12 cellular contexts compared by ENCODE assay signal in the genomic region with DNA sequence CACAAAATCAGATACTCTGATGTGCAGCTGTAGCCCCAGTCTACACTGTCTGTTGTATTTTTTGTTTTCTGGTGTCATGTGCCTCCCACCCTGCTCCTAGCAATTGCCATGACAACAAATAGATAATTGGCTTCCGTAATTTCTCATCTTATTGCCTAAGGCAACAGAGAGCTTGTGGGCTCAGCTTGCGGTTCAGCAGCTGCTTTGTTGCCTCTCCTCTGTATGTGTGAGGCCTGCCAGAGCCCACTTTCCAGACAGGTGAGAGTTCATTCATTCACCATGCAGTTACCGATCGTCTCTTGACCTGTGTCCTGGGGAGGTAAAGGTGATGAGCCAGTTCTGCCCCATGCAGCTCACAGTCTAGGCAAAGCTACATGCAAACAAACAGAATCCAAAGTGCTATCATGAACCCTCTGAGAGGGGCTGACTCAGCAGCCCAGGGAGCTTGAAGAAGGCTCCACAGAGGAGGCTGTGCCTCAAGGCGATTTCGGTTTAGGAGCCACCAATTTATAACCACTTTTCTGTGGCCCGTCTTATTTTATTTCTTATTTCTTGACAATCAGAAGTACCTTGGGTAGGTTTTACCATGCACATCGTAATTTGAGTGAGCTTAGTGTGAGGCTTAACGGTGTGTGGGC. TPM values are rescaled to one million over a fixed set of nuclear protein-coding genes. Genes with fewer than 3 reads are reported as not detected.
DNase-seq lines count a peak whose midpoint lies in the region; ATAC-seq and TF ChIP-seq lines count a peak whose summit lies in the region.
"Had no signal": no experiment of that assay in that cellular context is flagged by ENCODE, and none has a peak within 500 bp of the region (broad histone marks: within the 10 kb centered on the region; RNA-seq: fewer than 3 reads in every experiment).

No MANE protein-coding gene starts in this region.

- H3K4me3 Mint-ChIP-seq in glutamatergic neuron (ENCODE audit: unreplicated experiment): peak overlapping the region; percentile 18

- WGBS in lower leg skin, 2 donors: 80 to 83% methylated on average over 9 of the region's 9 CpGs
- WGBS in smooth muscle cell (ENCODE audit: low lambda C conversion rate): 89% methylated on average over 9 of the region's 9 CpGs

- no peak for TF ChIP-seq POLR2A in lower leg skin (IDR thresholded peaks at IDR 0.05)

- H3K4me1 Mint-ChIP-seq in glutamatergic neuron (ENCODE audit: low read depth, unreplicated experiment): peaks cover 21% of the 10 kb centered on the region

- no peak for TF ChIP-seq CTCF in glutamatergic neuron (IDR thresholded peaks at IDR 0.05; ENCODE audit: partially characterized antibody, unreplicated experiment)
- TF ChIP-seq CTCF in lower leg skin (IDR thresholded peaks at IDR 0.05): no peak
- TF ChIP-seq CTCF in smooth muscle cell (IDR thresholded peaks at IDR 0.05; ENCODE audit: borderline replicate concordance, insufficient read depth, poor library complexity, severe bottlenecking): no peak

- peaks cover 2% of the 10 kb centered on the region for H3K9me3 Mint-ChIP-seq in glutamatergic neuron (ENCODE audit: unreplicated experiment)

- H3K27me3 ChIP-seq in smooth muscle cell (ENCODE audit: low read depth): no peaks in the 10 kb centered on the region
- H3K27me3 ChIP-seq: sigmoid colon had no signal

- peaks cover 6% of the 10 kb centered on the region for H3K4me1 ChIP-seq in smooth muscle cell (ENCODE audit: low read depth)

- no peak overlapping the region for H3K27ac ChIP-seq in smooth muscle cell (ENCODE audit: low read depth)
- H3K27ac ChIP-seq: sigmoid colon had no signal

- no peaks in the 10 kb centered on the region for H3K9me3 ChIP-seq in smooth muscle cell (replicated peaks; ENCODE audit: low read depth)
- H3K9me3 ChIP-seq: sigmoid colon had no signal

- H3K27me3 Mint-ChIP-seq in glutamatergic neuron (ENCODE audit: unreplicated experiment): no peaks in the 10 kb centered on the region

- no peak overlapping the region for H2AFZ ChIP-seq in smooth muscle cell (ENCODE audit: low read depth)

- H4K20me1 ChIP-seq in smooth muscle cell (ENCODE audit: low read depth): peaks cover 11% of the 10 kb centered on the region

- peak overlapping the region; percentile 71 for H3K27ac Mint-ChIP-seq in glutamatergic neuron (ENCODE audit: unreplicated experiment)

- H3K79me2 ChIP-seq in smooth muscle cell (ENCODE audit: low read depth): no peaks in the 10 kb centered on the region

- no peak overlapping the region for H3K4me3 ChIP-seq in lower leg skin (ENCODE audit: low read depth, poor library complexity, severe bottlenecking)
- no peak overlapping the region for H3K4me3 ChIP-seq in smooth muscle cell
- H3K4me3 ChIP-seq: GM12878, sigmoid colon had no signal

- H3K9ac ChIP-seq in smooth muscle cell (ENCODE audit: low read depth): no peak overlapping the region

- DNase-seq in COLO829 (ENCODE audit: low spot score) (peak; percentile 62), NCI-H1105 (lab: John Stamatoyannopoulos, UW) (peak; percentile 68), NOMO-1 treated with DMSO at 0.1 percent for 48 hours (lab: John Stamatoyannopoulos, UW; ENCODE audit: unreplicated experiment) (peak; percentile 77), glutamatergic neuron (no peak), DMS79 (lab: John Stamatoyannopoulos, UW) (no peak), lower leg skin (ENCODE audit: low spot score in 2 of 2) (no peak), smooth muscle cell (lab: John Stamatoyannopoulos, UW; ENCODE audit: unreplicated experiment) (no peak)
- DNase-seq: activated CD8-positive, alpha-beta memory T cell treated with anti-CD3 and anti-CD28 coated beads, Interleukin-2, amount 50 U/mL, for 48 hours; sigmoid colon had no signal

- no peak for ATAC-seq in HG02588 (IDR thresholded peaks at IDR 0.05; ENCODE audit: unreplicated experiment)
- ATAC-seq: GM12878, HCT116 had no signal

- H3K36me3 Mint-ChIP-seq in glutamatergic neuron (ENCODE audit: unreplicated experiment): no peaks in the 10 kb centered on the region

- H3K4me2 ChIP-seq in smooth muscle cell: no peak overlapping the region

- intact Hi-C loops in lower leg skin (cut with DNase I; ENCODE audit: low total_unique reads): no loop called here

- H3F3A ChIP-seq in smooth muscle cell (ENCODE audit: low read depth): no peaks in the 10 kb centered on the region

- H3K36me3 ChIP-seq in smooth muscle cell (ENCODE audit: low read depth): no peaks in the 10 kb centered on the region

RNA-seq across cellular contexts. Expression of gene LGALS8, which starts 12.0 kb away (rescaled TPM):
- total RNA-seq in glutamatergic neuron (ENCODE audit: unreplicated experiment) (33.3 TPM), lower leg skin (100 to 1,000 TPM in 1 of 4 donors, 10 to 100 TPM in 3; 80.2 to 138 (median 89.4) TPM), smooth muscle cell (38.7 and 72.2 TPM in 2 replicates)
- 25.7 and 26.0 TPM in 2 replicates for polyA plus RNA-seq in smooth muscle cell

Comparison
In these comparisons a context has a peak if more than half of its experiments do, and no peak if none do; other contexts are left out.
1. DNase-seq: peak in COLO829 (single experiment), NCI-H1105 (single experiment) and NOMO-1 treated with DMSO at 0.1 percent for 48 hours (single experiment); none in glutamatergic neuron (single experiment), DMS79 (single experiment), lower leg skin (0 of 2) and smooth muscle cell (single experiment).